18 cellular contexts compared by ENCODE assay signal in genomic region chr2:238344517-238344916, GRCh38.
"Had no signal": no experiment of that assay in that cellular context is flagged by ENCODE, and none has a peak within 500 bp of the region (broad histone marks: within the 10 kb centered on the region; RNA-seq: fewer than 3 reads in every experiment).

No MANE protein-coding gene starts in this region.

- H3K27me3 ChIP-seq: colonic mucosa, hepatocyte, right lobe of liver, stomach, transverse colon had no signal

- H3K4me3 ChIP-seq: colonic mucosa, hepatocyte, psoas muscle, right lobe of liver, stomach, thoracic aorta, transverse colon had no signal

- DNase-seq: dermis blood vessel endothelial cell; erythroblast; foreskin melanocyte; mesendoderm; naive thymus-derived CD4-positive, alpha-beta T cell; nephron progenitor cell; psoas muscle; retina; right lobe of liver; stimulated activated CD4-positive, alpha-beta T cell treated with anti-CD3 and anti-CD28 coated beads, Interleukin-4, amount 100 ng/mL, for 1 hour; stimulated activated CD8-positive, alpha-beta memory T cell treated with anti-CD3 and anti-CD28 coated beads, Interleukin-4, amount 100 ng/mL, for 48 hours; stomach; substantia nigra; transverse colon had no signal

- H3K9me3 ChIP-seq: colonic mucosa, psoas muscle, right lobe of liver, stomach, thoracic aorta, transverse colon had no signal

- H3K36me3 ChIP-seq: colonic mucosa had no signal

- H3K79me2 ChIP-seq: hepatocyte had no signal

- ATAC-seq: naive thymus-derived CD4-positive, alpha-beta T cell; right lobe of liver; stimulated activated memory B cell treated with anti-CD40 and anti-IgM and Interleukin-4, amounts not matched to agents 10 μg/mL and 1 μg/mL and 100 μg/mL, for 72 hours had no signal

- H3K27ac ChIP-seq: colonic mucosa, hepatocyte, psoas muscle, right lobe of liver, stomach, thoracic aorta, transverse colon had no signal

- H3K27me3 Mint-ChIP-seq: naive thymus-derived CD4-positive, alpha-beta T cell; stimulated activated memory B cell treated with anti-CD40 and anti-IgM and Interleukin-4, amounts not matched to agents 10 μg/mL and 1 μg/mL and 100 μg/mL, for 72 hours had no signal

- H2AFZ ChIP-seq: hepatocyte had no signal

- H3K27ac Mint-ChIP-seq: naive thymus-derived CD4-positive, alpha-beta T cell; stimulated activated memory B cell treated with anti-CD40 and anti-IgM and Interleukin-4, amounts not matched to agents 10 μg/mL and 1 μg/mL and 100 μg/mL, for 72 hours had no signal

- H3K4me2 ChIP-seq: hepatocyte had no signal

- H3K9me3 Mint-ChIP-seq: naive thymus-derived CD4-positive, alpha-beta T cell; nephron progenitor cell; stimulated activated memory B cell treated with anti-CD40 and anti-IgM and Interleukin-4, amounts not matched to agents 10 μg/mL and 1 μg/mL and 100 μg/mL, for 72 hours had no signal

- H3K4me1 ChIP-seq: colonic mucosa, right lobe of liver had no signal

- H3K4me3 Mint-ChIP-seq: naive thymus-derived CD4-positive, alpha-beta T cell; nephron progenitor cell; stimulated activated memory B cell treated with anti-CD40 and anti-IgM and Interleukin-4, amounts not matched to agents 10 μg/mL and 1 μg/mL and 100 μg/mL, for 72 hours had no signal
